12 cellular contexts compared by ENCODE assay signal in genomic region chr3:189631373-189631408, GRCh38. TPM values are rescaled to one million over a fixed set of nuclear protein-coding genes. Genes with fewer than 3 reads are reported as not detected.
A peak's percentile ranks its signal among the peaks of the same experiment; 100 is the strongest.
DNase-seq lines count a peak whose midpoint lies in the region; ATAC-seq and TF ChIP-seq lines count a peak whose summit lies in the region.
"Had no signal": no experiment of that assay in that cellular context is flagged by ENCODE, and none has a peak within 500 bp of the region (broad histone marks: within the 10 kb centered on the region; RNA-seq: fewer than 3 reads in every experiment).

TSS of gene TP63 (plus strand) at chr3:189631389. CDS start at chr3:189631516, 127 bp downstream.

- H3K36me3 ChIP-seq in CD4-positive, CD25-positive, alpha-beta regulatory T cell (ENCODE audit: control insufficient read depth, insufficient read depth, low read length) = no peaks in the 10 kb centered on the region
- no peaks in the 10 kb centered on the region for H3K36me3 ChIP-seq in breast epithelium

- no peaks in the 10 kb centered on the region for H3K27me3 ChIP-seq in CD4-positive, CD25-positive, alpha-beta regulatory T cell (ENCODE audit: control insufficient read depth, insufficient read depth, low read length)
- H3K27me3 ChIP-seq in breast epithelium = no peaks in the 10 kb centered on the region

- peaks cover 0 to 1% (median 0%) of the 10 kb centered on the region in 7 donors for H3K9me3 Mint-ChIP-seq in CD4-positive, CD25-positive, alpha-beta regulatory T cell
- H3K9me3 Mint-ChIP-seq in IgD-negative memory B cell (no peaks in the 10 kb centered on the region), nephron (no peaks in the 10 kb centered on the region)
- H3K9me3 Mint-ChIP-seq: activated naive CD4-positive, alpha-beta T cell treated with anti-CD3 and anti-CD28 coated beads, Interleukin-2, amount 50 U/mL, for 24 hours had no signal

- ATAC-seq in CD4-positive, CD25-positive, alpha-beta regulatory T cell (ENCODE audit: low read depth in 2 of 2) = no peak

- peaks cover 7% of the 10 kb centered on the region for H3K4me1 ChIP-seq in CD4-positive, CD25-positive, alpha-beta regulatory T cell (ENCODE audit: control insufficient read depth, insufficient read depth, low read length, poor library complexity, severe bottlenecking)
- H3K4me1 ChIP-seq in breast epithelium = peaks cover 0 to 7% of the 10 kb centered on the region in 2 donors
- H3K4me1 ChIP-seq: Caco-2 had no signal

- peak within 1 kb of the TSS in 1 of 3 donors; percentile 25 for H3K27ac Mint-ChIP-seq in CD4-positive, CD25-positive, alpha-beta regulatory T cell
- H3K27ac Mint-ChIP-seq in IgD-negative memory B cell (peak within 1 kb of the TSS; percentile 57 to 91 (median 81)), nephron (peak within 1 kb of the TSS; percentile 72 to 87 (median 76))
- H3K27ac Mint-ChIP-seq: activated naive CD4-positive, alpha-beta T cell treated with anti-CD3 and anti-CD28 coated beads, Interleukin-2, amount 50 U/mL, for 24 hours had no signal

- TF ChIP-seq POLR2A in breast epithelium (IDR thresholded peaks at IDR 0.05) = no peak

- H3K9me3 ChIP-seq in CD4-positive, CD25-positive, alpha-beta regulatory T cell (ENCODE audit: control insufficient read depth in 2 of 2, low read length in 2 of 2) = no peaks in the 10 kb centered on the region
- no peaks in the 10 kb centered on the region for H3K9me3 ChIP-seq in breast epithelium
- H3K9me3 ChIP-seq: Caco-2 had no signal

- intact Hi-C loops in breast epithelium (cut with DNase I; ENCODE audit: low total_unique reads) = no loop called here

- no peak for TF ChIP-seq CTCF in breast epithelium (IDR thresholded peaks at IDR 0.05)
- no peak for TF ChIP-seq CTCF in nephron (IDR thresholded peaks at IDR 0.05; ENCODE audit: unreplicated experiment in 3 of 3)

- H3K27me3 Mint-ChIP-seq in CD4-positive, CD25-positive, alpha-beta regulatory T cell = no peaks in the 10 kb centered on the region
- H3K27me3 Mint-ChIP-seq in IgD-negative memory B cell (no peaks in the 10 kb centered on the region), nephron (ENCODE audit: low read depth) (no peaks in the 10 kb centered on the region)
- H3K27me3 Mint-ChIP-seq: activated naive CD4-positive, alpha-beta T cell treated with anti-CD3 and anti-CD28 coated beads, Interleukin-2, amount 50 U/mL, for 24 hours had no signal

- H3K4me3 ChIP-seq in CD4-positive, CD25-positive, alpha-beta regulatory T cell (ENCODE audit: low read depth, low read length) = peak within 1 kb of the TSS; percentile 14
- H3K4me3 ChIP-seq in breast epithelium = no peak within 1 kb of the TSS

- DNase-seq in CD4-positive, CD25-positive, alpha-beta regulatory T cell = no peak
- DNase-seq in breast epithelium (ENCODE audit: low spot score in 2 of 2) = no peak
- no peak for DNase-seq in NK-92 treated with Interleukin-12 subunit alpha and Interleukin-12 subunit beta, amount 100 ng/mL, for 24 hours (lab: John Stamatoyannopoulos, UW)
- no peak for DNase-seq in amygdala (lab: John Stamatoyannopoulos, UW)
- no peak for DNase-seq in stimulated activated CD4-positive, alpha-beta T cell treated with anti-CD3 and anti-CD28 coated beads, Interleukin-15, amount 100 ng/mL, for 24 hours
- no peak for DNase-seq in NCI-H187 treated with DMSO at 0.1 percent for 48 hours (lab: John Stamatoyannopoulos, UW)
- DNase-seq: activated CD4-positive, alpha-beta T cell treated with anti-CD3 and anti-CD28 coated beads, Interleukin-2, amount 50 U/mL, for 1 hour; Caco-2; Kasumi-1 had no signal

- H3K27ac ChIP-seq in CD4-positive, CD25-positive, alpha-beta regulatory T cell (ENCODE audit: insufficient read depth, low read length, poor library complexity, severe bottlenecking) = no peak within 1 kb of the TSS
- peak within 1 kb of the TSS in 1 of 2 donors; percentile 5 for H3K27ac ChIP-seq in breast epithelium

- H3K4me1 Mint-ChIP-seq in CD4-positive, CD25-positive, alpha-beta regulatory T cell = peaks cover 7 to 19% (median 13%) of the 10 kb centered on the region in 4 donors
- peaks cover 13 to 21% (median 17%) of the 10 kb centered on the region in 3 donors for H3K4me1 Mint-ChIP-seq in IgD-negative memory B cell
- H3K4me1 Mint-ChIP-seq in nephron = peaks cover 38% of the 10 kb centered on the region

- no peaks in the 10 kb centered on the region for H3K36me3 Mint-ChIP-seq in CD4-positive, CD25-positive, alpha-beta regulatory T cell
- H3K36me3 Mint-ChIP-seq in IgD-negative memory B cell (no peaks in the 10 kb centered on the region), nephron (ENCODE audit: low read depth) (no peaks in the 10 kb centered on the region)
- H3K36me3 Mint-ChIP-seq: activated naive CD4-positive, alpha-beta T cell treated with anti-CD3 and anti-CD28 coated beads, Interleukin-2, amount 50 U/mL, for 24 hours had no signal

- H3K4me3 Mint-ChIP-seq in CD4-positive, CD25-positive, alpha-beta regulatory T cell = peak within 1 kb of the TSS in 2 of 4 donors; percentile 1 to 32
- peak within 1 kb of the TSS; percentile 67 to 78 (median 74) for H3K4me3 Mint-ChIP-seq in IgD-negative memory B cell
- peak within 1 kb of the TSS in 2 of 3 experiments; percentile 84 to 90 for H3K4me3 Mint-ChIP-seq in nephron
- H3K4me3 Mint-ChIP-seq: activated naive CD4-positive, alpha-beta T cell treated with anti-CD3 and anti-CD28 coated beads, Interleukin-2, amount 50 U/mL, for 24 hours had no signal

RNA-seq across cellular contexts. Expression of gene TP63, which starts in this region (rescaled TPM):
- total RNA-seq in CD4-positive, CD25-positive, alpha-beta regulatory T cell = 0.89 TPM
- under 1 TPM in 3 of 4 donors, not detected in 1; 0.10 to 0.28 (median 0.13) TPM for polyA plus RNA-seq in CD4-positive, CD25-positive, alpha-beta regulatory T cell
- polyA plus RNA-seq in IgD-negative memory B cell = 1.0 TPM
- 10 to 100 TPM in 2 of 3 donors, under 1 TPM in 1; 0.96 to 47.7 (median 20.0) TPM for total RNA-seq in breast epithelium
